ENCODE assay signal across 8 cellular contexts in genomic region chr3:49295489-49296058, GRCh38. TPM values are rescaled to one million over a fixed set of nuclear protein-coding genes. Genes with fewer than 3 reads are reported as not detected.
A peak's percentile ranks its signal among the peaks of the same experiment; 100 is the strongest.
DNase-seq lines count a peak whose midpoint lies in the region; ATAC-seq, FAIRE-seq and TF ChIP-seq lines count a peak whose summit lies in the region.

No MANE protein-coding gene starts in this region.

- 71% methylated on average over 11 of the region's 11 CpGs for WGBS in tibial nerve, 2 donors

- H3K9ac ChIP-seq in OCI-LY1 (ENCODE audit: low read length) (no peak overlapping the region), astrocyte (ENCODE audit: low read length) (no peak overlapping the region)

- H3K4me2 ChIP-seq in OCI-LY1 (ENCODE audit: low read length) = no peak overlapping the region
- H3K4me2 ChIP-seq in astrocyte (ENCODE audit: low read length) = no peak overlapping the region

- H3K36me3 ChIP-seq in OCI-LY1 (ENCODE audit: insufficient read depth, low read length) (peaks cover 88% of the 10 kb centered on the region), astrocyte (ENCODE audit: insufficient read depth, low read length) (peaks cover 45% of the 10 kb centered on the region), tibial nerve (peaks cover 0 to 94% (median 47%) of the 10 kb centered on the region in 3 donors)

- H3K9me3 ChIP-seq in OCI-LY1 (ENCODE audit: low read length) (no peaks in the 10 kb centered on the region), astrocyte (ENCODE audit: insufficient read depth, low read depth, low read length) (no peaks in the 10 kb centered on the region), tibial nerve (no peaks in the 10 kb centered on the region)

- no peak overlapping the region for H2AFZ ChIP-seq in OCI-LY1 (ENCODE audit: low read length)
- H2AFZ ChIP-seq in astrocyte (ENCODE audit: low read depth, low read length) = no peak overlapping the region

- FAIRE-seq in astrocyte (lab: Jason Lieb, UNC) = no peak

- H3K27ac Mint-ChIP-seq in astrocyte (ENCODE audit: unreplicated experiment) = no peak overlapping the region

- no peaks in the 10 kb centered on the region for H3F3A ChIP-seq in OCI-LY1 (ENCODE audit: insufficient read depth, low read length)

- peaks cover 5% of the 10 kb centered on the region for H3K4me1 Mint-ChIP-seq in astrocyte (ENCODE audit: low read depth, unreplicated experiment)

- ATAC-seq in left colon (peak; percentile 26), HG02938 (IDR thresholded peaks at IDR 0.05; ENCODE audit: unreplicated experiment) (no peak), GM19395 (IDR thresholded peaks at IDR 0.05; ENCODE audit: unreplicated experiment) (no peak)

- TF ChIP-seq POLR2A in tibial nerve (IDR thresholded peaks at IDR 0.05) = no peak

- H3K9me2 ChIP-seq in OCI-LY1 (ENCODE audit: low read depth, low read length) = no peaks in the 10 kb centered on the region

- H3K36me3 Mint-ChIP-seq in astrocyte (ENCODE audit: low read depth, unreplicated experiment) = peaks cover 38% of the 10 kb centered on the region

- no peaks in the 10 kb centered on the region for H3K27me3 Mint-ChIP-seq in astrocyte (ENCODE audit: low read depth, unreplicated experiment)

- H3K27me3 ChIP-seq in OCI-LY1 (ENCODE audit: insufficient read depth, low read length) = no peaks in the 10 kb centered on the region
- no peaks in the 10 kb centered on the region for H3K27me3 ChIP-seq in astrocyte (ENCODE audit: insufficient read depth, low read length)
- H3K27me3 ChIP-seq in tibial nerve = no peaks in the 10 kb centered on the region

- H3K4me3 Mint-ChIP-seq in astrocyte (ENCODE audit: unreplicated experiment) = no peak overlapping the region

- peak; percentile 11 to 28 for DNase-seq in SHP77 (lab: John Stamatoyannopoulos, UW)
- no peak for DNase-seq in SHP77 treated with DMSO at 0.1 percent for 48 hours (lab: John Stamatoyannopoulos, UW)
- no peak for DNase-seq in astrocyte (ENCODE audit: low read depth)
- DNase-seq in left colon = peak in 1 of 2 donors; percentile 26
- peak in 1 of 2 donors; percentile 20 for DNase-seq in tibial nerve (ENCODE audit: low spot score in 2 of 2)

- intact Hi-C loops in left colon (cut with DNase I, micrococcal nuclease) = no loop called here

- no peaks in the 10 kb centered on the region for H3K9me3 Mint-ChIP-seq in astrocyte (ENCODE audit: unreplicated experiment)

- no peaks in the 10 kb centered on the region for H3K79me2 ChIP-seq in OCI-LY1 (ENCODE audit: insufficient read depth, low read length)
- no peaks in the 10 kb centered on the region for H3K79me2 ChIP-seq in astrocyte (ENCODE audit: insufficient read depth, low read length)

- TF ChIP-seq CTCF in OCI-LY1 (IDR thresholded peaks at IDR 0.05; ENCODE audit: low read length) (peak; percentile 77), astrocyte (IDR thresholded peaks at IDR 0.05; ENCODE audit: insufficient read depth, low read depth, low read length) (peak; percentile 62), tibial nerve (IDR thresholded peaks at IDR 0.05) (peak; percentile 27 to 53 (median 42))

- H3K4me1 ChIP-seq in OCI-LY1 (ENCODE audit: insufficient read depth, low read length, severe bottlenecking) (no peaks in the 10 kb centered on the region), astrocyte (ENCODE audit: insufficient read depth, low read length) (no peaks in the 10 kb centered on the region), tibial nerve (peaks cover 0 to 17% (median 0%) of the 10 kb centered on the region in 4 donors)

- H3K27ac ChIP-seq in OCI-LY1 (ENCODE audit: low read depth, low read length, poor library complexity, severe bottlenecking) = no peak overlapping the region
- H3K27ac ChIP-seq in astrocyte (ENCODE audit: low read depth, low read length) = no peak overlapping the region
- H3K27ac ChIP-seq in tibial nerve = no peak overlapping the region

- no peak overlapping the region for H3K4me3 ChIP-seq in OCI-LY1 (ENCODE audit: low read depth, low read length, poor library complexity, severe bottlenecking)
- no peak overlapping the region for H3K4me3 ChIP-seq in astrocyte (ENCODE audit: insufficient read depth, low read depth, low read length)
- H3K4me3 ChIP-seq in tibial nerve = no peak overlapping the region

- no peaks in the 10 kb centered on the region for H4K20me1 ChIP-seq in OCI-LY1 (ENCODE audit: insufficient read depth, low read length)
- peaks cover 7% of the 10 kb centered on the region for H4K20me1 ChIP-seq in astrocyte (ENCODE audit: insufficient read depth, low read length)

- TF ChIP-seq EP300 in tibial nerve (IDR thresholded peaks at IDR 0.05) = no peak

RNA-seq across cellular contexts. Expression of gene C3orf62, which starts 18.5 kb away (rescaled TPM):
- total RNA-seq in astrocyte (3.5 and 4.8 TPM in 2 replicates), left colon (1 to 10 TPM; 4.7 to 4.8 TPM), tibial nerve (1 to 10 TPM; 2.6 to 3.3 (median 3.0) TPM)

RNA-seq across cellular contexts. Expression of gene USP4, which starts 44.3 kb away (rescaled TPM):
- total RNA-seq in astrocyte (31.8 and 33.8 TPM in 2 replicates), left colon (10 to 100 TPM; 48.5 to 55.3 TPM), tibial nerve (10 to 100 TPM; 33.7 to 49.8 (median 46.0) TPM)

Comparison
In these comparisons a context has a peak if more than half of its experiments do, and no peak if none do; other contexts are left out.
1. DNase-seq: peak in SHP77 (2 of 2); none in SHP77 treated with DMSO at 0.1 percent for 48 hours (single experiment) and astrocyte (single experiment).
2. Peak in every context shown above with its lines, with median percentiles within 50 percentile points of each other: CTCF ChIP-seq.